Comparison of ENCODE assay signal across 31 cellular contexts in the genomic region with DNA sequence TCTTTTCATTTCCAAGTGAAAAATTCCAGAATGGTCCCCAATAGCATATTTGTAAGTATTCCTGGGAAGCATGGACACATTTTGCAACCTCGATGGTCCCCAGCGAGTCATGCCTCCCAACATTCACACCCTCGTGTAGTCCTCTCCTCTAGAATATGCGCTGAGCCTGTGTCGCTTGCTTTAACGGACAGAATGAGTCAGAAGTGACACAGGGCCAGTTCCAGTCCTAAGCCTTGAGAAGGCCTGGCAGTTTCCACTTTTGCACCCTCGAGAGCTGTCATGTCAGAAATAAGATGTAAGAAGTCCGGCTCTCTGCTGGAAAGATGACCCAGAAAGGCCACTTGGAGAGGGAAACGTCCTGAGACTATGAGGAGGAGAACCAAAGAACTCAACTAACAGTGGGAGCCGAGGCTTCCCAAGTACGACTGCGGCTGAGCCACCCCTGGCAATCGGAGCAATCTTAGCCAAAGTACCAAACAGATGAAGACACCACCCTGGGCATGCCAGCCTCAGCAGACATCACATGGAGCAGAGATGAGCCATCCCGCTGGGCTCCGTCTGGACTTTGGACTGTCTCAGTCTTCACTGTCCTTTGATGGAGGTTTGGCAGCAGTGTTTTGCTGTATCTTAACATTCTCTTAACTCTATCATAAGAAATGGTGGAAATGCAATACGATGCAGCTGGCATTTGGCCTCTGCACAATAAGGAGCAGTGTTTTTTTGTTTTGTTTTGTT. TPM values are rescaled to one million over a fixed set of nuclear protein-coding genes. Genes with fewer than 3 reads are reported as not detected.
DNase-seq lines count a peak whose midpoint lies in the region; ATAC-seq and TF ChIP-seq lines count a peak whose summit lies in the region.
"Had no signal": no experiment of that assay in that cellular context is flagged by ENCODE, and none has a peak within 500 bp of the region (broad histone marks: within the 10 kb centered on the region; RNA-seq: fewer than 3 reads in every experiment).

No MANE protein-coding gene starts in this region.

- H3K9me3 ChIP-seq in MG63: no peaks in the 10 kb centered on the region
- H3K9me3 ChIP-seq in endodermal cell (ENCODE audit: control insufficient read depth, low read length): no peaks in the 10 kb centered on the region
- H3K9me3 ChIP-seq: prostate gland, SJCRH30, thoracic aorta had no signal

- H3K36me3 Mint-ChIP-seq in neural crest cell (ENCODE audit: low read depth) (no peaks in the 10 kb centered on the region), endodermal cell (ENCODE audit: low read depth) (no peaks in the 10 kb centered on the region)
- no peaks in the 10 kb centered on the region for H3K36me3 Mint-ChIP-seq in naive thymus-derived CD8-positive, alpha-beta T cell
- H3K36me3 Mint-ChIP-seq in T-helper 2 cell treated with Interferon-gamma antibody and Interleukin-4, amounts not matched to agents 5 μg/mL and 100 μg/mL, for 36 hours (ENCODE audit: low read depth): no peaks in the 10 kb centered on the region
- H3K36me3 Mint-ChIP-seq: activated CD8-positive, alpha-beta memory T cell treated with anti-CD3 and anti-CD28 coated beads, Interleukin-2, amount 10 ng/mL, durations not matched to agents 7 days and 5 days; activated naive CD4-positive, alpha-beta T cell treated with anti-CD3 and anti-CD28 coated beads, Interleukin-2, amount 50 U/mL, for 24 hours; CD8-positive, alpha-beta memory T cell; stimulated activated naive B cell treated with anti-CD40 and anti-IgM and Interleukin-4, amounts not matched to agents 10 μg/mL and 1 μg/mL and 100 μg/mL, for 72 hours had no signal

- H3K27me3 ChIP-seq in MG63: no peaks in the 10 kb centered on the region
- H3K27me3 ChIP-seq in endodermal cell (ENCODE audit: control insufficient read depth, insufficient read depth, low read length, poor library complexity, severe bottlenecking): no peaks in the 10 kb centered on the region
- H3K27me3 ChIP-seq: neural progenitor cell, SJCRH30 had no signal

- 93 to 95% methylated on average over 11 to 16 of the region's 16 CpGs for WGBS in endodermal cell (ENCODE audit: insufficient coverage in 1 of 2, insufficient read length in 1 of 2), 2 experiments

- DNase-seq in EL (peak; percentile 13), MG63 (peak; percentile 31), cerebellum (ENCODE audit: low spot score) (peak; percentile 62), neural crest cell (ENCODE audit: low read depth, low spot score) (no peak), endodermal cell (no peak), COLO829 (ENCODE audit: low spot score) (no peak)
- DNase-seq in naive thymus-derived CD8-positive, alpha-beta T cell: no peak
- DNase-seq in T-helper 2 cell treated with Interferon-gamma antibody and Interleukin-4, amounts not matched to agents 5 μg/mL and 100 μg/mL, for 36 hours (ENCODE audit: low spot score): no peak
- DNase-seq: activated CD4-positive, alpha-beta T cell treated with anti-CD3 and anti-CD28 coated beads, Interleukin-2, amount 10 ng/mL, durations not matched to agents 24 days and 14 days; activated CD8-positive, alpha-beta memory T cell treated with anti-CD3 and anti-CD28 coated beads, Interleukin-2, amount 10 ng/mL, durations not matched to agents 7 days and 5 days; AML-193; CD8-positive, alpha-beta memory T cell; cerebellar nuclear complex; DND-41; foreskin fibroblast; KBM-7; NCI-H1092 treated with DMSO at 0.1 percent for 48 hours; NCI-H2029 treated with DMSO at 0.1 percent for 48 hours; NCI-H446; OCI-M1; SJCRH30; stimulated activated CD4-positive, alpha-beta T cell treated with anti-CD3 and anti-CD28 coated beads, Interleukin-2, amount 100 ng/mL, for 24 hours; stimulated activated naive B cell treated with anti-CD40 and anti-IgM and Interleukin-4, amounts not matched to agents 10 μg/mL and 1 μg/mL and 100 μg/mL, for 72 hours had no signal

- no peak for ATAC-seq in naive thymus-derived CD8-positive, alpha-beta T cell
- ATAC-seq: activated CD8-positive, alpha-beta memory T cell treated with anti-CD3 and anti-CD28 coated beads, Interleukin-2, amount 10 ng/mL, durations not matched to agents 7 days and 5 days; stimulated activated naive B cell treated with anti-CD40 and anti-IgM and Interleukin-4, amounts not matched to agents 10 μg/mL and 1 μg/mL and 100 μg/mL, for 72 hours had no signal

- H3K9ac ChIP-seq in endodermal cell (ENCODE audit: extremely low read depth, low read length, poor library complexity, severe bottlenecking): no peak overlapping the region
- H3K9ac ChIP-seq: neural progenitor cell had no signal

- H3K9me3 Mint-ChIP-seq in neural crest cell (no peaks in the 10 kb centered on the region), endodermal cell (no peaks in the 10 kb centered on the region)
- H3K9me3 Mint-ChIP-seq in naive thymus-derived CD8-positive, alpha-beta T cell: no peaks in the 10 kb centered on the region
- no peaks in the 10 kb centered on the region for H3K9me3 Mint-ChIP-seq in T-helper 2 cell treated with Interferon-gamma antibody and Interleukin-4, amounts not matched to agents 5 μg/mL and 100 μg/mL, for 36 hours
- H3K9me3 Mint-ChIP-seq: activated CD4-positive, alpha-beta T cell treated with anti-CD3 and anti-CD28 coated beads, Interleukin-2, amount 10 ng/mL, durations not matched to agents 24 days and 14 days; activated naive CD4-positive, alpha-beta T cell treated with anti-CD3 and anti-CD28 coated beads, Interleukin-2, amount 50 U/mL, for 24 hours; CD8-positive, alpha-beta memory T cell; neural progenitor cell; stimulated activated naive B cell treated with anti-CD40 and anti-IgM and Interleukin-4, amounts not matched to agents 10 μg/mL and 1 μg/mL and 100 μg/mL, for 72 hours; T-helper 1 cell treated with Interleukin-12 subunit alpha and Interleukin-12 subunit beta and Interleukin-4 antibody, amounts not matched to agents 30 μg/mL and 1 μg/mL, for 36 hours had no signal

- H3K36me3 ChIP-seq in MG63 (no peaks in the 10 kb centered on the region), endodermal cell (ENCODE audit: control insufficient read depth, insufficient read depth, low read length) (no peaks in the 10 kb centered on the region)
- H3K36me3 ChIP-seq: neural progenitor cell, prostate gland, SJCRH30, thoracic aorta had no signal

- H3K4me1 Mint-ChIP-seq in neural crest cell (no peaks in the 10 kb centered on the region), endodermal cell (no peaks in the 10 kb centered on the region)
- peaks cover 0 to 4% (median 0%) of the 10 kb centered on the region in 4 donors for H3K4me1 Mint-ChIP-seq in naive thymus-derived CD8-positive, alpha-beta T cell
- no peaks in the 10 kb centered on the region for H3K4me1 Mint-ChIP-seq in T-helper 2 cell treated with Interferon-gamma antibody and Interleukin-4, amounts not matched to agents 5 μg/mL and 100 μg/mL, for 36 hours (ENCODE audit: low read depth)
- H3K4me1 Mint-ChIP-seq: activated CD4-positive, alpha-beta T cell treated with anti-CD3 and anti-CD28 coated beads, Interleukin-2, amount 10 ng/mL, durations not matched to agents 24 days and 14 days; activated CD8-positive, alpha-beta memory T cell treated with anti-CD3 and anti-CD28 coated beads, Interleukin-2, amount 10 ng/mL, durations not matched to agents 7 days and 5 days; activated naive CD4-positive, alpha-beta T cell treated with anti-CD3 and anti-CD28 coated beads, Interleukin-2, amount 50 U/mL, for 24 hours; CD8-positive, alpha-beta memory T cell; stimulated activated naive B cell treated with anti-CD40 and anti-IgM and Interleukin-4, amounts not matched to agents 10 μg/mL and 1 μg/mL and 100 μg/mL, for 72 hours had no signal

- H3K27ac Mint-ChIP-seq in neural crest cell (ENCODE audit: unreplicated experiment) (peak overlapping the region; percentile 95), endodermal cell (no peak overlapping the region)
- H3K27ac Mint-ChIP-seq in naive thymus-derived CD8-positive, alpha-beta T cell: peak overlapping the region in 1 of 10 donors; percentile 33
- no peak overlapping the region for H3K27ac Mint-ChIP-seq in T-helper 2 cell treated with Interferon-gamma antibody and Interleukin-4, amounts not matched to agents 5 μg/mL and 100 μg/mL, for 36 hours
- H3K27ac Mint-ChIP-seq: activated CD4-positive, alpha-beta T cell treated with anti-CD3 and anti-CD28 coated beads, Interleukin-2, amount 10 ng/mL, durations not matched to agents 24 days and 14 days; activated CD8-positive, alpha-beta memory T cell treated with anti-CD3 and anti-CD28 coated beads, Interleukin-2, amount 10 ng/mL, durations not matched to agents 7 days and 5 days; activated naive CD4-positive, alpha-beta T cell treated with anti-CD3 and anti-CD28 coated beads, Interleukin-2, amount 50 U/mL, for 24 hours; neural progenitor cell; stimulated activated naive B cell treated with anti-CD40 and anti-IgM and Interleukin-4, amounts not matched to agents 10 μg/mL and 1 μg/mL and 100 μg/mL, for 72 hours; T-helper 1 cell treated with Interleukin-12 subunit alpha and Interleukin-12 subunit beta and Interleukin-4 antibody, amounts not matched to agents 30 μg/mL and 1 μg/mL, for 36 hours had no signal

- no peak overlapping the region for H3K27ac ChIP-seq in endodermal cell (ENCODE audit: low read depth, low read length)
- H3K27ac ChIP-seq: epithelial cell of prostate, neural progenitor cell, prostate gland, SJCRH30, skin epidermis, thoracic aorta, VCaP had no signal

- H3K4me1 ChIP-seq in endodermal cell (ENCODE audit: control insufficient read depth, insufficient read depth, low read length): no peaks in the 10 kb centered on the region
- H3K4me1 ChIP-seq: neural progenitor cell, prostate gland, SJCRH30 had no signal

- TF ChIP-seq CTCF in neural crest cell (conservative IDR thresholded peaks at IDR 0.05): no peak
- TF ChIP-seq CTCF in endodermal cell (conservative IDR thresholded peaks at IDR 0.05): no peak

- POLR2A ChIA-PET in naive thymus-derived CD8-positive, alpha-beta T cell (lab: Charles Lee): no interaction called here

- no peaks in the 10 kb centered on the region for H3K27me3 Mint-ChIP-seq in neural crest cell (ENCODE audit: low read depth)
- H3K27me3 Mint-ChIP-seq in endodermal cell (ENCODE audit: insufficient read depth): no peaks in the 10 kb centered on the region
- H3K27me3 Mint-ChIP-seq in naive thymus-derived CD8-positive, alpha-beta T cell: peaks cover 0 to 9% (median 0%) of the 10 kb centered on the region in 5 donors
- no peaks in the 10 kb centered on the region for H3K27me3 Mint-ChIP-seq in T-helper 2 cell treated with Interferon-gamma antibody and Interleukin-4, amounts not matched to agents 5 μg/mL and 100 μg/mL, for 36 hours (ENCODE audit: low read depth)
- H3K27me3 Mint-ChIP-seq: activated CD4-positive, alpha-beta T cell treated with anti-CD3 and anti-CD28 coated beads, Interleukin-2, amount 10 ng/mL, durations not matched to agents 24 days and 14 days; activated CD8-positive, alpha-beta memory T cell treated with anti-CD3 and anti-CD28 coated beads, Interleukin-2, amount 10 ng/mL, durations not matched to agents 7 days and 5 days had no signal

- no peak overlapping the region for H3K4me3 Mint-ChIP-seq in neural crest cell
- no peak overlapping the region for H3K4me3 Mint-ChIP-seq in endodermal cell
- H3K4me3 Mint-ChIP-seq in naive thymus-derived CD8-positive, alpha-beta T cell: no peak overlapping the region
- H3K4me3 Mint-ChIP-seq in T-helper 2 cell treated with Interferon-gamma antibody and Interleukin-4, amounts not matched to agents 5 μg/mL and 100 μg/mL, for 36 hours: no peak overlapping the region
- H3K4me3 Mint-ChIP-seq: activated CD4-positive, alpha-beta T cell treated with anti-CD3 and anti-CD28 coated beads, Interleukin-2, amount 10 ng/mL, durations not matched to agents 24 days and 14 days; activated CD8-positive, alpha-beta memory T cell treated with anti-CD3 and anti-CD28 coated beads, Interleukin-2, amount 10 ng/mL, durations not matched to agents 7 days and 5 days; activated naive CD4-positive, alpha-beta T cell treated with anti-CD3 and anti-CD28 coated beads, Interleukin-2, amount 50 U/mL, for 24 hours; CD8-positive, alpha-beta memory T cell; neural progenitor cell; stimulated activated naive B cell treated with anti-CD40 and anti-IgM and Interleukin-4, amounts not matched to agents 10 μg/mL and 1 μg/mL and 100 μg/mL, for 72 hours; T-helper 1 cell treated with Interleukin-12 subunit alpha and Interleukin-12 subunit beta and Interleukin-4 antibody, amounts not matched to agents 30 μg/mL and 1 μg/mL, for 36 hours had no signal

- H3K4me3 ChIP-seq in MG63: no peak overlapping the region
- H3K4me3 ChIP-seq in endodermal cell (ENCODE audit: low read length): no peak overlapping the region
- H3K4me3 ChIP-seq: neural progenitor cell, prostate gland, SJCRH30, skin epidermis, thoracic aorta had no signal

RNA-seq across cellular contexts. Expression of gene GFPT2, which starts 42.6 kb away (rescaled TPM):
- total RNA-seq in MG63 (2014; rRNA removed; shearing (Covaris generic); ENCODE audit: low replicate concordance): 2.7 and 3.7 TPM in 2 replicates
- total RNA-seq in cerebellum: 38.2 TPM
- total RNA-seq in neural crest cell: 11.1 and 12.5 TPM in 2 replicates
- 10 to 100 TPM; 19.5 to 37.3 TPM for total RNA-seq in endodermal cell
- 26.7 TPM for polyA plus RNA-seq in endodermal cell (2013, experiment 1 of 2)
- 23.6 TPM for polyA plus RNA-seq in endodermal cell (2013, experiment 2 of 2)
- total RNA-seq in naive thymus-derived CD8-positive, alpha-beta T cell: 1 to 10 TPM in 1 of 2 experiments, under 1 TPM in 1; 0.52 to 2.9 TPM
- polyA plus RNA-seq in naive thymus-derived CD8-positive, alpha-beta T cell: 1 to 10 TPM in 1 of 3 donors, not detected in 2; 2.0 TPM

Comparison
In these comparisons a context has a peak if more than half of its experiments do, and no peak if none do; other contexts are left out.
1. DNase-seq: peak in EL (single experiment), MG63 (single experiment) and cerebellum (single experiment); none in neural crest cell (single experiment), endodermal cell (single experiment), COLO829 (single experiment), naive thymus-derived CD8-positive, alpha-beta T cell (0 of 10) and T-helper 2 cell treated with Interferon-gamma antibody and Interleukin-4, amounts not matched to agents 5 μg/mL and 100 μg/mL, for 36 hours (single experiment).